8 cellular contexts compared by ENCODE assay signal in the genomic region with DNA sequence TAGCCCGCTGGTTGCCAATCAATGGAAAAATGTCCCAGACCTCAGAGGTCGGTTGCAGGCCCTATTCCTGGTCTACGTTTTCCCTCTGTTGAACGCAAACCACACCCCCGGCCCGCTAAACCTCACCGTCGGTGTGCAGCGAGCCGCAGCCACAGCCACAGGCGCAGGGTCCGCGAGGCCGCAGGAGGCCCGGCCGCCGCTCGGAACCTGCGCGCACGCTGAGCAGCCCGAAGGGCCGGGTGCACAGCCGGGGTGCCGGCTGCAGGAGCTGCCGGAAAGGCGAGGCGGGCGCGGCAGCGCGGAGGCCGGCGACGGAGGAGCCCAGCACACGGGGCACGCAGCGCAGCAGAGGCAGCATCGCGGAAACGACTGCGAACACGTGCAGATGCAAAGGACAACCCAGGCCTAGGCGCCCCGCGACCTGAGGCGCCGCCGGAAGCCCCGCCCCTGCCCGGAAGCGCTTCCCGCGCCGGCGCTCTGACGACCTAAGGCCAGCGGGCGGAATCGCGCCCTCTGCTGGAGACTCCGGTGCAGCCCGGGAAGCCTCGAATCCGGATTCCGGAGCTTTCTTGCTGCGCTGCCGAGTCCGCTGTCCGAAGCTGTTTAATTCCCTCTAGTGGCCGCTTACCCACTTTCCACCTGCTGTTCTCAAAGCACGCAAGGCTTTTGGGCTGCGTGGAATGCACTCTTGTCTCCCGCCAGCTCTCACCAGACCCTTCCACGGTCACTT. TPM values are rescaled to one million over a fixed set of nuclear protein-coding genes. Genes with fewer than 3 reads are reported as not detected.
DNase-seq lines count a peak whose midpoint lies in the region; ATAC-seq, FAIRE-seq and TF ChIP-seq lines count a peak whose summit lies in the region.

TSS of gene C1QBP (minus strand) at position 440 of the 730 bp plus-strand sequence. CDS start at position 358, 82 bp downstream.

- peak; percentile 7 to 93 (median 82) for DNase-seq in C1 segment of cervical spinal cord (lab: John Stamatoyannopoulos, UW)
- DNase-seq in GM19239 (ENCODE audit: insufficient read length, low spot score): peak; percentile 92
- DNase-seq in NCI-H69 (lab: John Stamatoyannopoulos, UW): peak; percentile 91
- peak; percentile 91 for DNase-seq in activated CD4-positive, alpha-beta T cell treated with anti-CD3 and anti-CD28 coated beads, Interleukin-2, amount 10 ng/mL, durations not matched to agents 7 days and 5 days
- peak; percentile 96 for DNase-seq in dedifferentiated amniotic fluid mesenchymal stem cell (ENCODE audit: extremely low spot score)
- DNase-seq in left lung: peak; percentile 92 to 97
- peak; percentile 95 to 96 for DNase-seq in stimulated activated CD4-positive, alpha-beta T cell treated with anti-CD3 and anti-CD28 coated beads, Interleukin-2, amount 100 ng/mL, for 48 hours

- no peaks in the 10 kb centered on the region for H3K27me3 ChIP-seq in left lung

- ATAC-seq in HG03457 (IDR thresholded peaks at IDR 0.05; ENCODE audit: unreplicated experiment): peak; percentile 49
- peak; percentile 99 for ATAC-seq in left lung

- peaks cover 7 to 33% of the 10 kb centered on the region in 2 donors for H3K4me1 ChIP-seq in left lung

- intact Hi-C loops in left lung (cut with DNase I): no loop called here

- no peaks in the 10 kb centered on the region for H3K9me3 Mint-ChIP-seq in activated CD4-positive, alpha-beta T cell treated with anti-CD3 and anti-CD28 coated beads, Interleukin-2, amount 10 ng/mL, durations not matched to agents 7 days and 5 days

- peaks cover 44% of the 10 kb centered on the region for H3K4me1 Mint-ChIP-seq in activated CD4-positive, alpha-beta T cell treated with anti-CD3 and anti-CD28 coated beads, Interleukin-2, amount 10 ng/mL, durations not matched to agents 7 days and 5 days

- CTCF ChIA-PET in activated CD4-positive, alpha-beta T cell treated with anti-CD3 and anti-CD28 coated beads, Interleukin-2, amount 10 ng/mL, durations not matched to agents 7 days and 5 days (lab: Charles Lee): interaction anchor here (0.7 to 3.4 kb wide), 26 partner anchors 9 to 500 kb away, joined by 3 to 27 read pairs (median 6); partner anchors contain the start of genes DERL2, DHX33, MIS12 and NUP88

- no peaks in the 10 kb centered on the region for H3K9me3 ChIP-seq in left lung

- H3K27me3 Mint-ChIP-seq in activated CD4-positive, alpha-beta T cell treated with anti-CD3 and anti-CD28 coated beads, Interleukin-2, amount 10 ng/mL, durations not matched to agents 7 days and 5 days: no peaks in the 10 kb centered on the region

- peak within 1 kb of the TSS; percentile 92 for H3K27ac Mint-ChIP-seq in activated CD4-positive, alpha-beta T cell treated with anti-CD3 and anti-CD28 coated beads, Interleukin-2, amount 10 ng/mL, durations not matched to agents 7 days and 5 days

- peak; percentile 95 for FAIRE-seq in GM19239 (lab: Jason Lieb, UNC)

- peaks cover 0 to 54% of the 10 kb centered on the region in 2 donors for H3K36me3 ChIP-seq in left lung

- peaks cover 41% of the 10 kb centered on the region for H3K36me3 Mint-ChIP-seq in activated CD4-positive, alpha-beta T cell treated with anti-CD3 and anti-CD28 coated beads, Interleukin-2, amount 10 ng/mL, durations not matched to agents 7 days and 5 days (ENCODE audit: low read depth)

- peak; percentile 99 to 100 for TF ChIP-seq CTCF in left lung (IDR thresholded peaks at IDR 0.05)

- peak within 1 kb of the TSS; percentile 82 for H3K4me3 Mint-ChIP-seq in activated CD4-positive, alpha-beta T cell treated with anti-CD3 and anti-CD28 coated beads, Interleukin-2, amount 10 ng/mL, durations not matched to agents 7 days and 5 days

- POLR2A ChIA-PET in activated CD4-positive, alpha-beta T cell treated with anti-CD3 and anti-CD28 coated beads, Interleukin-2, amount 10 ng/mL, durations not matched to agents 7 days and 5 days (lab: Charles Lee): interaction anchor here (1.0 kb wide), 1 partner anchor 47 kb away, joined by 3 read pairs; the partner anchor contains the start of genes DERL2 and MIS12

- H3K4me3 ChIP-seq in left lung: peak within 1 kb of the TSS; percentile 88 to 98

- H3K27ac ChIP-seq in left lung: peak within 1 kb of the TSS; percentile 75 to 84

RNA-seq across cellular contexts. Expression of gene C1QBP, which starts in this region (rescaled TPM):
- total RNA-seq in activated CD4-positive, alpha-beta T cell treated with anti-CD3 and anti-CD28 coated beads, Interleukin-2, amount 10 ng/mL, durations not matched to agents 7 days and 5 days: 100 to 1,000 TPM; 156 to 157 TPM
- total RNA-seq in left lung: 100 to 1,000 TPM in 1 of 2 donors, 10 to 100 TPM in 1; 66.3 to 142 TPM

Comparison
In these comparisons a context has a peak if more than half of its experiments do, and no peak if none do; other contexts are left out.
1. Peak in every context shown above with its lines: DNase-seq, ATAC-seq, H3K4me3 ChIP-seq and H3K27ac ChIP-seq.